ENCODE assay signal across 8 cellular contexts in genomic region chr2:128316777-128317185, GRCh38. TPM values are rescaled to one million over a fixed set of nuclear protein-coding genes. Genes with fewer than 3 reads are reported as not detected.
A peak's percentile ranks its signal among the peaks of the same experiment; 100 is the strongest.
DNase-seq lines count a peak whose midpoint lies in the region; ATAC-seq, FAIRE-seq and TF ChIP-seq lines count a peak whose summit lies in the region.

No MANE protein-coding gene starts in this region.

- POLR2A ChIA-PET in activated B cell treated with CpG ODN at 0.5 μM for 24 hours (lab: Charles Lee), result interaction anchor here (0.5 to 1.6 kb wide), 5 partner anchors 10 to 1865 kb away, joined by 3 to 8 read pairs (median 5); partner anchors contain the start of genes SMPD4 and UGGT1

- TF ChIP-seq CTCF in activated B cell treated with CpG ODN at 0.5 μM for 24 hours (IDR thresholded peaks at IDR 0.05), result no peak
- no peak for TF ChIP-seq CTCF in heart left ventricle (IDR thresholded peaks at IDR 0.05)
- no peak for TF ChIP-seq CTCF in omental fat pad (IDR thresholded peaks at IDR 0.05)

- H3K27me3 Mint-ChIP-seq in activated B cell treated with CpG ODN at 0.5 μM for 24 hours, result no peaks in the 10 kb centered on the region

- peak overlapping the region; percentile 92 for H3K4me3 Mint-ChIP-seq in activated B cell treated with CpG ODN at 0.5 μM for 24 hours

- H3K36me3 Mint-ChIP-seq in activated B cell treated with CpG ODN at 0.5 μM for 24 hours (ENCODE audit: low read depth), result peaks cover 16% of the 10 kb centered on the region

- H3K9me3 Mint-ChIP-seq in activated B cell treated with CpG ODN at 0.5 μM for 24 hours, result no peaks in the 10 kb centered on the region

- TF ChIP-seq POLR2A in GM12891 (IDR thresholded peaks at IDR 0.05; ENCODE audit: low read depth, low read length) (no peak), heart left ventricle (IDR thresholded peaks at IDR 0.05) (no peak)

- no peak overlapping the region for H3K9ac ChIP-seq in rectal smooth muscle tissue (ENCODE audit: low read length)

- peak overlapping the region in 11 of 12 donors; percentile 54 to 92 (median 70) for H3K4me3 ChIP-seq in heart left ventricle
- H3K4me3 ChIP-seq in rectal smooth muscle tissue (ENCODE audit: low read length), result peak overlapping the region; percentile 80

- CTCF ChIA-PET in activated B cell treated with CpG ODN at 0.5 μM for 24 hours (lab: Charles Lee), result no interaction called here

- H3K36me3 ChIP-seq in heart left ventricle, result no peaks in the 10 kb centered on the region
- peaks cover 2% of the 10 kb centered on the region for H3K36me3 ChIP-seq in rectal smooth muscle tissue (ENCODE audit: control insufficient read depth, insufficient read depth, low read length)

- no peak overlapping the region for H3K27ac Mint-ChIP-seq in activated B cell treated with CpG ODN at 0.5 μM for 24 hours

- peaks cover 47% of the 10 kb centered on the region for H3K4me1 Mint-ChIP-seq in activated B cell treated with CpG ODN at 0.5 μM for 24 hours

- no peaks in the 10 kb centered on the region for H3K9me3 ChIP-seq in heart left ventricle

- ATAC-seq in activated B cell treated with CpG ODN at 0.5 μM for 24 hours (ENCODE audit: low read depth) (no peak), heart left ventricle (no peak), omental fat pad (ENCODE audit: low FRiP score) (no peak), GM18909 (IDR thresholded peaks at IDR 0.05; ENCODE audit: poor library complexity, unreplicated experiment) (no peak)

- peak; percentile 18 for DNase-seq in GM12891 (ENCODE audit: insufficient read length, low spot score)
- DNase-seq in activated B cell treated with CpG ODN at 0.5 μM for 24 hours, result no peak
- DNase-seq in heart left ventricle, result peak in 2 of 5 donors; percentile 13 to 33
- no peak for DNase-seq in omental fat pad (ENCODE audit: low spot score)
- no peak for DNase-seq in activated naive CD4-positive, alpha-beta T cell (lab: John Stamatoyannopoulos, UW)
- no peak for DNase-seq in ecto neural progenitor cell (ENCODE audit: low spot score)

- intact Hi-C loops in activated B cell treated with CpG ODN at 0.5 μM for 24 hours (cut with micrococcal nuclease), result loop anchor here (1.0 to 10.0 kb wide), 9 partner anchors 11 to 1866 kb away; partner anchors contain the start of genes GYPC, MZT2B, SMPD4 and UGGT1
- intact Hi-C loops in heart left ventricle (cut with DNase I), result loop anchor here in 9 of 10 donors (5.0 to 10.0 kb wide), 7 partner anchors 34 to 142 kb away; no protein-coding TSS in a partner anchor

- no peak for FAIRE-seq in GM12891 (lab: Jason Lieb, UNC)

- H3K27me3 ChIP-seq in heart left ventricle, result no peaks in the 10 kb centered on the region
- no peaks in the 10 kb centered on the region for H3K27me3 ChIP-seq in rectal smooth muscle tissue (ENCODE audit: control insufficient read depth, insufficient read depth, low read length)

- peak overlapping the region in 1 of 12 donors; percentile 36 for H3K27ac ChIP-seq in heart left ventricle
- H3K27ac ChIP-seq in rectal smooth muscle tissue (ENCODE audit: low read depth, low read length), result no peak overlapping the region

- H3K4me1 ChIP-seq in heart left ventricle, result peaks cover 3 to 62% (median 29%) of the 10 kb centered on the region in 12 donors
- H3K4me1 ChIP-seq in rectal smooth muscle tissue (ENCODE audit: control insufficient read depth, insufficient read depth, low read length), result peaks cover 16% of the 10 kb centered on the region

- WGBS in heart left ventricle, 4 donors, result 51 to 63% (median 55%) methylated on average over 5 to 6 of the region's 6 CpGs

TF ChIP-seq in GM12891, 5 proteins besides CTCF, POLR2A, EP300 and RAD21:
- TF ChIP-seq PAX5 (IDR thresholded peaks at IDR 0.05; ENCODE audit: insufficient read depth, low read length, severe bottlenecking) (no peak), TAF1 (IDR thresholded peaks at IDR 0.05; ENCODE audit: low read depth, low read length) (no peak), POLR2AphosphoS5 (IDR thresholded peaks at IDR 0.05; ENCODE audit: low read depth, low read length) (no peak), POU2F2 (IDR thresholded peaks at IDR 0.05; ENCODE audit: low read depth, low read length) (no peak), SPI1 (IDR thresholded peaks at IDR 0.05; ENCODE audit: low read depth, low read length) (no peak)
TF ChIP-seq in GM12891: peak in this region for 0.

RNA-seq across cellular contexts. Expression of gene HS6ST1, which starts 1.9 kb away (rescaled TPM):
- 2.6 TPM for polyA plus RNA-seq in GM12891 (2012; ENCODE audit: low read depth, missing spikeins)
- 14.1 and 16.9 TPM in 2 replicates for total RNA-seq in activated B cell treated with CpG ODN at 0.5 μM for 24 hours
- 10 to 100 TPM; 18.1 to 87.3 (median 24.9) TPM for total RNA-seq in heart left ventricle
- polyA plus RNA-seq in heart left ventricle, result 10 to 100 TPM; 15.6 to 26.5 TPM
- total RNA-seq in omental fat pad, result 10 to 100 TPM; 17.8 to 28.9 (median 24.3) TPM
